ENCODE assay signal across 8 cellular contexts in genomic region chr19:52191374-52191773, GRCh38. TPM values are rescaled to one million over a fixed set of nuclear protein-coding genes. Genes with fewer than 3 reads are reported as not detected.
DNase-seq lines count a peak whose midpoint lies in the region; ATAC-seq, FAIRE-seq and TF ChIP-seq lines count a peak whose summit lies in the region.

No MANE protein-coding gene starts in this region.

- peaks cover 30% of the 10 kb centered on the region; the same call in 1 of the 2 replicates for H4K20me1 ChIP-seq in OCI-LY7 (ENCODE audit: insufficient read depth, low read length)
- H4K20me1 ChIP-seq in endothelial cell of umbilical vein (replicated peaks; ENCODE audit: control insufficient read depth, extremely low read depth, insufficient read depth, low read length): no peaks in the 10 kb centered on the region

- no peak overlapping the region for H2BK5ac ChIP-seq in neuronal stem cell (ENCODE audit: low read length)

- H3K4me3 ChIP-seq in CD8-positive, alpha-beta T cell (ENCODE audit: low read depth, low read length): peak overlapping the region; percentile 94
- H3K4me3 ChIP-seq in OCI-LY7 (ENCODE audit: low read depth, low read length, poor library complexity, severe bottlenecking): peak overlapping the region; percentile 98
- peak overlapping the region; percentile 74 to 95 (median 95) for H3K4me3 ChIP-seq in endothelial cell of umbilical vein (replicated peaks in 1 of 3; ENCODE audit: insufficient read depth in 1 of 3, low read depth in 1 of 3, low read length in 3 of 3)
- H3K4me3 ChIP-seq in neuronal stem cell (ENCODE audit: low read length in 2 of 2): peak overlapping the region; percentile 73 to 100

- intact Hi-C loops in CD8-positive, alpha-beta T cell (cut with DNase I, micrococcal nuclease): loop anchor here (5.0 kb wide), 2 partner anchors 46 to 824 kb away; partner anchors contain the start of genes CLDND2 (in 1 of the 2) and ETFB (in 1 of the 2)
- intact Hi-C loops in OCI-LY7 (cut with micrococcal nuclease; ENCODE audit: unreplicated experiment): loop anchor here (2.0 kb wide), 1 partner anchor 53 kb away; the partner anchor contains the start of gene ZNF616
- intact Hi-C loops in endothelial cell of umbilical vein (cut with micrococcal nuclease): loop anchor here (5.0 kb wide), 2 partner anchors 46 to 164 kb away; partner anchors contain the start of gene ZNF614

- no peak overlapping the region for H2BK120ac ChIP-seq in neuronal stem cell (ENCODE audit: low read depth, low read length)

- no peak for TF ChIP-seq CTCF in CD8-positive, alpha-beta T cell (IDR thresholded peaks at IDR 0.05)
- no peak for TF ChIP-seq CTCF in OCI-LY7 (conservative IDR thresholded peaks at IDR 0.05; ENCODE audit: low read length)
- no peak for TF ChIP-seq CTCF in endothelial cell of umbilical vein (IDR thresholded peaks at IDR 0.05; ENCODE audit: extremely low read depth in 1 of 2, insufficient read depth in 1 of 2, low read depth in 1 of 2, low read length in 2 of 2)
- no peak for TF ChIP-seq CTCF in GM10266 (IDR thresholded peaks at IDR 0.05; ENCODE audit: control insufficient read depth, insufficient read depth, low read depth, missing control alignments)

- H3K9ac ChIP-seq in endothelial cell of umbilical vein (replicated peaks; ENCODE audit: extremely low read depth, insufficient read depth, low read length): peak overlapping the region; percentile 99
- H3K9ac ChIP-seq in neuronal stem cell (ENCODE audit: low read depth, low read length, poor library complexity): no peak overlapping the region

- POLR2A ChIA-PET in CD8-positive, alpha-beta T cell (lab: Charles Lee): no interaction called here
- POLR2A ChIA-PET in OCI-LY7 (lab: Charles Lee): no interaction called here
- POLR2A ChIA-PET in endothelial cell of umbilical vein (lab: Charles Lee): no interaction called here

- peak overlapping the region; percentile 98 for H3K4me3 Mint-ChIP-seq in CD8-positive, alpha-beta T cell

- no peak overlapping the region for H2AFZ ChIP-seq in OCI-LY7 (ENCODE audit: low read length)
- H2AFZ ChIP-seq in endothelial cell of umbilical vein (ENCODE audit: low read depth, low read length): no peak overlapping the region
- no peak overlapping the region for H2AFZ ChIP-seq in neuronal stem cell (ENCODE audit: low read length)

- no peaks in the 10 kb centered on the region for H3K9me2 ChIP-seq in OCI-LY7 (ENCODE audit: insufficient read depth, low read length)

- H3K4me1 ChIP-seq in CD8-positive, alpha-beta T cell (ENCODE audit: insufficient read depth, low read length): peaks cover 47% of the 10 kb centered on the region
- H3K4me1 ChIP-seq in OCI-LY7 (ENCODE audit: insufficient read depth, low read length, poor library complexity, severe bottlenecking) (peaks cover 38% of the 10 kb centered on the region), endothelial cell of umbilical vein (ENCODE audit: control insufficient read depth, extremely low read depth, insufficient read depth, low read length) (peaks cover 16% of the 10 kb centered on the region), neuronal stem cell (ENCODE audit: control insufficient read depth in 2 of 2, insufficient read depth in 1 of 2, low read depth in 1 of 2, low read length in 2 of 2) (peaks cover 7 to 10% of the 10 kb centered on the region in 2 donors)

- H3K23ac ChIP-seq in neuronal stem cell (ENCODE audit: low read depth, low read length, poor library complexity): no peak overlapping the region

- H3K9me3 ChIP-seq in CD8-positive, alpha-beta T cell (ENCODE audit: low read length): no peaks in the 10 kb centered on the region
- H3K9me3 ChIP-seq in OCI-LY7 (ENCODE audit: low read length): no peaks in the 10 kb centered on the region
- no peaks in the 10 kb centered on the region for H3K9me3 ChIP-seq in endothelial cell of umbilical vein (replicated peaks; ENCODE audit: control insufficient read depth, insufficient read depth, low read length)
- peaks cover 0 to 53% of the 10 kb centered on the region in 2 donors for H3K9me3 ChIP-seq in neuronal stem cell (replicated peaks in 1 of 2; ENCODE audit: control insufficient read depth in 2 of 2, insufficient read depth in 1 of 2, low read depth in 1 of 2, low read length in 2 of 2)

- H3K4ac ChIP-seq in neuronal stem cell (ENCODE audit: low read length): no peak overlapping the region

- no peak for TF ChIP-seq POLR2A in endothelial cell of umbilical vein (IDR thresholded peaks at IDR 0.05; ENCODE audit: low read depth, low read length)

- H3K4me1 Mint-ChIP-seq in CD8-positive, alpha-beta T cell (ENCODE audit: low read depth): peaks cover 60% of the 10 kb centered on the region

- no peak for FAIRE-seq in endothelial cell of umbilical vein (lab: Jason Lieb, UNC)

- H3K36me3 Mint-ChIP-seq in CD8-positive, alpha-beta T cell: peaks cover 47% of the 10 kb centered on the region

- H3K4me2 ChIP-seq in OCI-LY7 (ENCODE audit: low read length): peak overlapping the region; percentile 98
- peak overlapping the region; percentile 85 for H3K4me2 ChIP-seq in endothelial cell of umbilical vein (ENCODE audit: insufficient read depth, low read length)
- peak overlapping the region; percentile 58 for H3K4me2 ChIP-seq in neuronal stem cell (ENCODE audit: insufficient read depth, low read length, poor library complexity, severe bottlenecking)

- ATAC-seq in CD8-positive, alpha-beta T cell: no peak

- no peak overlapping the region for H4K91ac ChIP-seq in neuronal stem cell (ENCODE audit: low read depth, low read length, poor library complexity)

- H3K9me1 ChIP-seq in endothelial cell of umbilical vein (replicated peaks; ENCODE audit: control insufficient read depth, extremely low read depth, insufficient read depth, low read length): no peaks in the 10 kb centered on the region

- H4K8ac ChIP-seq in neuronal stem cell (ENCODE audit: low read depth, low read length): no peak overlapping the region

- H3K79me2 ChIP-seq in OCI-LY7 (ENCODE audit: insufficient read depth, low read depth, low read length) (peaks cover 68% of the 10 kb centered on the region), endothelial cell of umbilical vein (ENCODE audit: control insufficient read depth, insufficient read depth, low read length) (peaks cover 62% of the 10 kb centered on the region)

- no peak overlapping the region for H3K18ac ChIP-seq in neuronal stem cell (ENCODE audit: low read length)

- H3K27ac Mint-ChIP-seq in CD8-positive, alpha-beta T cell: peak overlapping the region; percentile 23

- CTCF ChIA-PET in CD8-positive, alpha-beta T cell (lab: Charles Lee): no interaction called here
- CTCF ChIA-PET in OCI-LY7 (lab: Charles Lee; ENCODE audit: unreplicated experiment): no interaction called here
- CTCF ChIA-PET in endothelial cell of umbilical vein (lab: Charles Lee): interaction anchor here (1.1 kb wide), 1 partner anchor 53 kb away, joined by 3 read pairs; no protein-coding TSS in a partner anchor

- H3K36me3 ChIP-seq in CD8-positive, alpha-beta T cell (ENCODE audit: insufficient read depth, low read length): peaks cover 14% of the 10 kb centered on the region
- H3K36me3 ChIP-seq in OCI-LY7 (ENCODE audit: insufficient read depth, low read length): peaks cover 55% of the 10 kb centered on the region
- peaks cover 2 to 9% of the 10 kb centered on the region in 2 experiments for H3K36me3 ChIP-seq in endothelial cell of umbilical vein (ENCODE audit: control insufficient read depth in 2 of 2, extremely low read depth in 1 of 2, insufficient read depth in 2 of 2, low read length in 2 of 2)
- peaks cover 10 to 54% of the 10 kb centered on the region in 2 donors for H3K36me3 ChIP-seq in neuronal stem cell (replicated peaks in 1 of 2; ENCODE audit: control insufficient read depth in 2 of 2, insufficient read depth in 2 of 2, low read length in 2 of 2)

- peaks cover 7% of the 10 kb centered on the region for H3K79me1 ChIP-seq in neuronal stem cell (ENCODE audit: low read depth, low read length)

- H3K14ac ChIP-seq in neuronal stem cell (ENCODE audit: low read length): no peak overlapping the region

- H3K9me3 Mint-ChIP-seq in CD8-positive, alpha-beta T cell: no peaks in the 10 kb centered on the region

- no peaks in the 10 kb centered on the region for H3K27me3 Mint-ChIP-seq in CD8-positive, alpha-beta T cell (ENCODE audit: low read depth)

- DNase-seq in CD8-positive, alpha-beta T cell: no peak
- DNase-seq in OCI-LY7 (ENCODE audit: low spot score): peak; percentile 7
- no peak for DNase-seq in endothelial cell of umbilical vein (ENCODE audit: low read depth, low spot score)
- DNase-seq in neuronal stem cell (ENCODE audit: low spot score): no peak
- no peak for DNase-seq in NOMO-1 treated with DMSO at 0.1 percent for 48 hours (lab: John Stamatoyannopoulos, UW; ENCODE audit: unreplicated experiment)
- no peak for DNase-seq in NCI-H187 (lab: John Stamatoyannopoulos, UW)
- no peak for DNase-seq in GM10266 (ENCODE audit: extremely low spot score)
- no peak for DNase-seq in caudate nucleus (lab: John Stamatoyannopoulos, UW)

- BruUV-seq in OCI-LY7 (replicated peaks; lab: Mats Ljungman, UMichigan) (TSS peak; percentile 62), endothelial cell of umbilical vein (replicated peaks; lab: Mats Ljungman, UMichigan) (no TSS peak)

- no CpG with 5 or more reads among the region's 5 CpGs for WGBS in neuronal stem cell (ENCODE audit: extremely low coverage in 2 of 2, insufficient read length in 2 of 2, insufficient replicate concordance in 1 of 2), 2 donors

- no peak overlapping the region for H2BK15ac ChIP-seq in neuronal stem cell (ENCODE audit: low read length)

- no peak overlapping the region for H2AK5ac ChIP-seq in neuronal stem cell (ENCODE audit: low read depth, low read length)

- no peak overlapping the region for H2BK12ac ChIP-seq in neuronal stem cell (ENCODE audit: low read length)

- dilution Hi-C loops in endothelial cell of umbilical vein (cut with MboI; ENCODE audit: extremely low pct_ligation_motif_present, low sequenced_read_pairs): no loop called here

- H3K27ac ChIP-seq in CD8-positive, alpha-beta T cell (ENCODE audit: low read depth, low read length): no peak overlapping the region
- H3K27ac ChIP-seq in OCI-LY7 (ENCODE audit: low read depth, low read length, poor library complexity, severe bottlenecking): peak overlapping the region; percentile 75
- no peak overlapping the region for H3K27ac ChIP-seq in endothelial cell of umbilical vein (ENCODE audit: insufficient read depth, low read depth, low read length)
- H3K27ac ChIP-seq in neuronal stem cell (replicated peaks; ENCODE audit: low read length): no peak overlapping the region
- no peak overlapping the region for H3K27ac ChIP-seq in caudate nucleus (ENCODE audit: low read depth, low read length)

- no peaks in the 10 kb centered on the region for H3K27me3 ChIP-seq in CD8-positive, alpha-beta T cell (ENCODE audit: insufficient read depth, low read length)
- H3K27me3 ChIP-seq in endothelial cell of umbilical vein (ENCODE audit: control insufficient read depth in 2 of 2, insufficient read depth in 2 of 2, low read length in 2 of 2) (no peaks in the 10 kb centered on the region), neuronal stem cell (ENCODE audit: control insufficient read depth in 3 of 3, insufficient read depth in 3 of 3, low read depth in 1 of 3, low read length in 3 of 3) (no peaks in the 10 kb centered on the region)

RNA-seq across cellular contexts. Expression of gene PPP2R1A, which starts 1.5 kb away (rescaled TPM):
- total RNA-seq in CD8-positive, alpha-beta T cell: 100 to 1,000 TPM; 186 to 188 TPM
- 117 and 154 TPM in 2 replicates for total RNA-seq in OCI-LY7 (2014; rRNA removed; shearing (Covaris generic))
- 207 and 208 TPM in 2 replicates for total RNA-seq in OCI-LY7 (2022)
- 253 and 257 TPM in 2 replicates for total RNA-seq in endothelial cell of umbilical vein
- 216 and 221 TPM in 2 replicates for polyA plus RNA-seq in endothelial cell of umbilical vein
- 176 and 186 TPM in 2 replicates for polyA plus RNA-seq in endothelial cell of umbilical vein (2011; cell fraction: cytosol; rRNA removed)
- 113 and 119 TPM in 2 replicates for polyA plus RNA-seq in endothelial cell of umbilical vein (2011; cell fraction: nucleus; rRNA removed)
- 282 and 342 TPM in 2 replicates for polyA plus RNA-seq in endothelial cell of umbilical vein (2012)
- 287 and 298 TPM in 2 replicates for polyA minus RNA-seq in endothelial cell of umbilical vein
- polyA minus RNA-seq in endothelial cell of umbilical vein (2011; cell fraction: cytosol; rRNA and poly(A)+ RNA removed): 151 TPM
- polyA minus RNA-seq in endothelial cell of umbilical vein (2011; cell fraction: nucleus; rRNA and poly(A)+ RNA removed): 127 and 136 TPM in 2 replicates
- polyA plus RNA-seq in neuronal stem cell (2013, experiment 1 of 2): 141 TPM
- 139 TPM for polyA plus RNA-seq in neuronal stem cell (2013, experiment 2 of 2)

RNA-seq across cellular contexts. Expression of gene ZNF836, which starts 20.0 kb away (rescaled TPM):
- total RNA-seq in CD8-positive, alpha-beta T cell: 10 to 100 TPM; 17.6 to 22.1 TPM
- total RNA-seq in OCI-LY7 (2014; rRNA removed; shearing (Covaris generic)): 8.0 and 13.2 TPM in 2 replicates
- total RNA-seq in OCI-LY7 (2022): 14.8 and 20.7 TPM in 2 replicates
- total RNA-seq in endothelial cell of umbilical vein: 7.2 and 9.3 TPM in 2 replicates
- 2.1 and 2.6 TPM in 2 replicates for polyA plus RNA-seq in endothelial cell of umbilical vein
- polyA plus RNA-seq in endothelial cell of umbilical vein (2011; cell fraction: cytosol; rRNA removed): 2.1 and 3.1 TPM in 2 replicates
- polyA plus RNA-seq in endothelial cell of umbilical vein (2011; cell fraction: nucleus; rRNA removed): 4.9 and 5.6 TPM in 2 replicates
- polyA plus RNA-seq in endothelial cell of umbilical vein (2012): 6.0 and 6.7 TPM in 2 replicates
- 2.0 and 2.5 TPM in 2 replicates for polyA minus RNA-seq in endothelial cell of umbilical vein
- polyA minus RNA-seq in endothelial cell of umbilical vein (2011; cell fraction: cytosol; rRNA and poly(A)+ RNA removed): 1.9 TPM
- polyA minus RNA-seq in endothelial cell of umbilical vein (2011; cell fraction: nucleus; rRNA and poly(A)+ RNA removed): 3.2 and 4.4 TPM in 2 replicates
- 10.5 TPM for polyA plus RNA-seq in neuronal stem cell (2013, experiment 1 of 2)
- 10.4 TPM for polyA plus RNA-seq in neuronal stem cell (2013, experiment 2 of 2)

RNA-seq across cellular contexts. Expression of gene ZNF616, which starts 51.6 kb away (rescaled TPM):
- 1 to 10 TPM; 1.8 to 3.0 TPM for total RNA-seq in CD8-positive, alpha-beta T cell
- 3.8 and 5.2 TPM in 2 replicates for total RNA-seq in OCI-LY7 (2014; rRNA removed; shearing (Covaris generic))
- 7.1 and 7.2 TPM in 2 replicates for total RNA-seq in OCI-LY7 (2022)
- total RNA-seq in endothelial cell of umbilical vein: 8.7 and 9.1 TPM in 2 replicates
- polyA plus RNA-seq in endothelial cell of umbilical vein: 1.1 and 1.7 TPM in 2 replicates
- polyA plus RNA-seq in endothelial cell of umbilical vein (2011; cell fraction: cytosol; rRNA removed): 1.5 and 2.0 TPM in 2 replicates
- 1.8 and 2.6 TPM in 2 replicates for polyA plus RNA-seq in endothelial cell of umbilical vein (2011; cell fraction: nucleus; rRNA removed)
- 5.4 and 5.6 TPM in 2 replicates for polyA plus RNA-seq in endothelial cell of umbilical vein (2012)
- polyA minus RNA-seq in endothelial cell of umbilical vein: 4.1 and 7.6 TPM in 2 replicates
- 3.6 TPM for polyA minus RNA-seq in endothelial cell of umbilical vein (2011; cell fraction: cytosol; rRNA and poly(A)+ RNA removed)
- 2.8 and 4.4 TPM in 2 replicates for polyA minus RNA-seq in endothelial cell of umbilical vein (2011; cell fraction: nucleus; rRNA and poly(A)+ RNA removed)
- 8.7 TPM for polyA plus RNA-seq in neuronal stem cell (2013, experiment 1 of 2)
- 9.3 TPM for polyA plus RNA-seq in neuronal stem cell (2013, experiment 2 of 2)
